ENCODE assay signal across 14 cellular contexts in genomic region chr18:6624271-6624670, GRCh38.
DNase-seq lines count a peak whose midpoint lies in the region; ATAC-seq and TF ChIP-seq lines count a peak whose summit lies in the region.
"Had no signal": no experiment of that assay in that cellular context is flagged by ENCODE, and none has a peak within 500 bp of the region (broad histone marks: within the 10 kb centered on the region; RNA-seq: fewer than 3 reads in every experiment).

No MANE protein-coding gene starts in this region.

- H4K5ac ChIP-seq in mesendoderm (ENCODE audit: low read length), result no peak overlapping the region

- H3K36me3 Mint-ChIP-seq in activated naive CD8-positive, alpha-beta T cell treated with anti-CD3 and anti-CD28 coated beads for 36 hours, result no peaks in the 10 kb centered on the region
- H3K36me3 Mint-ChIP-seq: activated naive CD4-positive, alpha-beta T cell treated with anti-CD3 and anti-CD28 coated beads, Interleukin-2, amount 50 U/mL, for 72 hours had no signal

- H2BK5ac ChIP-seq in mesendoderm (ENCODE audit: low read length), result no peak overlapping the region

- no peaks in the 10 kb centered on the region for H3K4me1 ChIP-seq in mesendoderm (ENCODE audit: control insufficient read depth, low read depth, low read length)
- H3K4me1 ChIP-seq: prostate gland had no signal

- DNase-seq in AG08395 (ENCODE audit: low spot score), result peak; percentile 61
- peak; percentile 31 for DNase-seq in M059J (ENCODE audit: low read depth)
- peak; percentile 25 for DNase-seq in epithelial cell of esophagus (ENCODE audit: low read depth)
- peak; percentile 55 for DNase-seq in mesendoderm
- no peak for DNase-seq in activated naive CD8-positive, alpha-beta T cell treated with anti-CD3 and anti-CD28 coated beads for 36 hours
- no peak for DNase-seq in NCI-H2081 treated with DMSO at 0.1 percent for 48 hours (lab: John Stamatoyannopoulos, UW)
- DNase-seq: activated CD8-positive, alpha-beta T cell treated with anti-CD3 and anti-CD28 coated beads, Interleukin-2, amount 10 ng/mL, durations not matched to agents 7 days and 5 days; MM.1S; NCI-H526 treated with DMSO at 0.1 percent for 48 hours had no signal

- H4K8ac ChIP-seq in mesendoderm (ENCODE audit: low read depth, low read length), result no peak overlapping the region

- H3K9ac ChIP-seq in mesendoderm (ENCODE audit: low read length), result no peak overlapping the region

- no CpG with 5 or more reads among the region's 5 CpGs for WGBS in mesendoderm (ENCODE audit: extremely low coverage, insufficient coverage, low lambda C conversion rate)

- H3K27ac ChIP-seq in mesendoderm (ENCODE audit: low read depth, low read length), result no peak overlapping the region
- H3K27ac ChIP-seq: prostate gland had no signal

- no peak overlapping the region for H3K4me3 ChIP-seq in epithelial cell of esophagus (ENCODE audit: low read length)
- no peak overlapping the region for H3K4me3 ChIP-seq in mesendoderm (ENCODE audit: low read length)
- H3K4me3 ChIP-seq: prostate gland had no signal

- TF ChIP-seq CTCF in epithelial cell of esophagus (IDR thresholded peaks at IDR 0.05; ENCODE audit: insufficient read depth, low read depth, low read length, missing control alignments), result no peak

- no peak overlapping the region for H3K18ac ChIP-seq in mesendoderm (ENCODE audit: low read length)

- no peaks in the 10 kb centered on the region for H3K27me3 ChIP-seq in mesendoderm (ENCODE audit: insufficient read depth, low read length, poor library complexity)

- H2BK120ac ChIP-seq in mesendoderm (ENCODE audit: low read depth, low read length), result no peak overlapping the region

- H3K79me2 ChIP-seq in mesendoderm (ENCODE audit: control insufficient read depth, insufficient read depth, low read length), result no peaks in the 10 kb centered on the region

- H3K56ac ChIP-seq in mesendoderm (ENCODE audit: low read length), result no peak overlapping the region

- no peaks in the 10 kb centered on the region for H3K4me1 Mint-ChIP-seq in activated naive CD8-positive, alpha-beta T cell treated with anti-CD3 and anti-CD28 coated beads for 36 hours

- no peak overlapping the region for H3K27ac Mint-ChIP-seq in activated naive CD8-positive, alpha-beta T cell treated with anti-CD3 and anti-CD28 coated beads for 36 hours
- H3K27ac Mint-ChIP-seq: activated CD8-positive, alpha-beta T cell treated with anti-CD3 and anti-CD28 coated beads, Interleukin-2, amount 10 ng/mL, durations not matched to agents 7 days and 5 days; activated naive CD4-positive, alpha-beta T cell treated with anti-CD3 and anti-CD28 coated beads, Interleukin-2, amount 50 U/mL, for 72 hours had no signal

- no peaks in the 10 kb centered on the region for H3K27me3 Mint-ChIP-seq in activated naive CD8-positive, alpha-beta T cell treated with anti-CD3 and anti-CD28 coated beads for 36 hours

- no peaks in the 10 kb centered on the region for H3K36me3 ChIP-seq in mesendoderm (ENCODE audit: control insufficient read depth, insufficient read depth, low read length)
- H3K36me3 ChIP-seq: prostate gland had no signal

- no peaks in the 10 kb centered on the region for H3K9me3 Mint-ChIP-seq in activated naive CD8-positive, alpha-beta T cell treated with anti-CD3 and anti-CD28 coated beads for 36 hours

- no peak overlapping the region for H3K4ac ChIP-seq in mesendoderm (ENCODE audit: low read depth, low read length)

- H3K23ac ChIP-seq in mesendoderm (ENCODE audit: low read length), result no peak overlapping the region

- no peak overlapping the region for H2AK5ac ChIP-seq in mesendoderm (ENCODE audit: low read length)

- ATAC-seq in GM18907 (IDR thresholded peaks at IDR 0.05; ENCODE audit: unreplicated experiment) (no peak), HG02610 (IDR thresholded peaks at IDR 0.05; ENCODE audit: unreplicated experiment) (no peak)
- ATAC-seq: activated CD8-positive, alpha-beta T cell treated with anti-CD3 and anti-CD28 coated beads, Interleukin-2, amount 10 ng/mL, durations not matched to agents 7 days and 5 days; activated naive CD4-positive, alpha-beta T cell treated with anti-CD3 and anti-CD28 coated beads, Interleukin-2, amount 50 U/mL, for 72 hours; left lobe of liver had no signal

- H3K79me1 ChIP-seq in mesendoderm (ENCODE audit: low read length), result no peaks in the 10 kb centered on the region

- H3K4me2 ChIP-seq in mesendoderm (ENCODE audit: low read length), result no peak overlapping the region

- no peak overlapping the region for H2BK15ac ChIP-seq in mesendoderm (replicated peaks; ENCODE audit: low read depth)

- H3K4me3 Mint-ChIP-seq in activated naive CD8-positive, alpha-beta T cell treated with anti-CD3 and anti-CD28 coated beads for 36 hours, result no peak overlapping the region
- H3K4me3 Mint-ChIP-seq: activated CD8-positive, alpha-beta T cell treated with anti-CD3 and anti-CD28 coated beads, Interleukin-2, amount 10 ng/mL, durations not matched to agents 7 days and 5 days had no signal

Comparison
In these comparisons a context has a peak if more than half of its experiments do, and no peak if none do; other contexts are left out.
1. DNase-seq: peak in AG08395 (single experiment), M059J (single experiment), epithelial cell of esophagus (single experiment) and mesendoderm (single experiment); none in activated naive CD8-positive, alpha-beta T cell treated with anti-CD3 and anti-CD28 coated beads for 36 hours (single experiment) and NCI-H2081 treated with DMSO at 0.1 percent for 48 hours (single experiment).